In the genomic region with DNA sequence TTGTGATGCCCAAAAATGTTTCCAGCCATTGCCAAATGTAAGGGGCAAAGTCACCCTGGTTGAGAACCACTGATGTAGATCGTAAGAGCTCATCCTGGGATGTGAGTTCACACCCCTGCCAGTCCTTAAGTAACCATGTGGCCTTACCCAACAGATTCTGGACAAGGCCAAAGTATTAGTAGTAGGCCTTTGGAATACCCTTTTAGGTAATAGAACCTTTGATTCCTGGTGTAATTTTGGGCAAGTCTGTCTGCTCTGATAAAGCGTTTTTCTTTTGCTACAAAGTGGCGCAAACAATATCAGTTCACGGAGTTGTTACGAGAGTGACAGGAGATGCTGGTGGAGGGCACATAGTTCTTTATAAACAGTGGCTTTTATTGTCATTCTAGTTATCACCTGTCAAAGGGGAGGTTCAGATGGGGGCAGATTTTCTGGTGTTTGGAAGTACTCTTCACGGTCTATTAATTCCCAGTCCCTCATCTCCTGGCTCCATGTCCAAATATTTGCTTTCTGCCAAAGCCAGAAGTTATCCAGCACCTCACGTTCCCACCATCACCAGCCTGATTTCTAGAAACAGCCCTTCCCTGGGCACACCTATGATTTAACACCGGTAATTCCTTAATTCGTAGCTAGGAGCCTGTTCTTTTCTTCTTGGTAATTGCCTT, we compare ENCODE assay signal across 23 cellular contexts.
DNase-seq lines count a peak whose midpoint lies in the region; ATAC-seq and TF ChIP-seq lines count a peak whose summit lies in the region.
"Had no signal": no experiment of that assay in that cellular context is flagged by ENCODE, and none has a peak within 500 bp of the region (broad histone marks: within the 10 kb centered on the region; RNA-seq: fewer than 3 reads in every experiment).

No MANE protein-coding gene starts in this region.

- peaks cover 8% of the 10 kb centered on the region for H3K4me1 ChIP-seq in endocrine pancreas (ENCODE audit: control insufficient read depth, insufficient read depth, low read length)
- peaks cover 28% of the 10 kb centered on the region for H3K4me1 ChIP-seq in lower lobe of right lung
- H3K4me1 ChIP-seq: Caco-2, testis had no signal

- H3K9ac ChIP-seq in endocrine pancreas (ENCODE audit: control insufficient read depth, insufficient read depth, low read length): no peak overlapping the region
- H3K9ac ChIP-seq: BLaER1, SK-N-SH had no signal

- H3K27me3 ChIP-seq in endocrine pancreas (ENCODE audit: control insufficient read depth, insufficient read depth, low read length) (no peaks in the 10 kb centered on the region), lower lobe of right lung (ENCODE audit: low read depth) (no peaks in the 10 kb centered on the region)
- H3K27me3 ChIP-seq: BLaER1, brain microvascular endothelial cell, heart right ventricle, testis had no signal

- 0 out of 2 replicates have a peak overlapping the region, but pooled peaks have one; percentile 20 for H3K27ac ChIP-seq in 22Rv1
- H3K27ac ChIP-seq in lower lobe of right lung: no peak overlapping the region
- H3K27ac ChIP-seq: BLaER1, brain microvascular endothelial cell, heart right ventricle, testis had no signal

- ATAC-seq in lower lobe of right lung: no peak
- no peak for ATAC-seq in GM19467 (IDR thresholded peaks at IDR 0.05; ENCODE audit: unreplicated experiment)
- ATAC-seq in GM18519 (IDR thresholded peaks at IDR 0.05; ENCODE audit: low FRiP score, unreplicated experiment): no peak
- ATAC-seq in GM19328 (IDR thresholded peaks at IDR 0.05; ENCODE audit: unreplicated experiment): no peak
- ATAC-seq: heart right ventricle; left cardiac atrium; stimulated activated naive B cell treated with anti-CD40 and anti-IgM and Interleukin-4, amounts not matched to agents 10 μg/mL and 1 μg/mL and 100 μg/mL, for 72 hours; T-helper 17 cell had no signal

- H3K4me3 ChIP-seq in endocrine pancreas (ENCODE audit: control insufficient read depth, insufficient read depth, low read length) (peak overlapping the region; percentile 7), lower lobe of right lung (no peak overlapping the region)
- H3K4me3 ChIP-seq: BLaER1, heart right ventricle, testis had no signal

- H3K36me3 ChIP-seq in endocrine pancreas (ENCODE audit: control insufficient read depth, insufficient read depth, low read length) (no peaks in the 10 kb centered on the region), lower lobe of right lung (no peaks in the 10 kb centered on the region)
- H3K36me3 ChIP-seq: BLaER1, brain microvascular endothelial cell, heart right ventricle had no signal

- intact Hi-C loops in lower lobe of right lung (cut with DNase I): no loop called here

- H3K9me3 ChIP-seq in endocrine pancreas (ENCODE audit: control insufficient read depth, low read length) (no peaks in the 10 kb centered on the region), lower lobe of right lung (no peaks in the 10 kb centered on the region)
- H3K9me3 ChIP-seq: BLaER1, Caco-2, SK-N-SH, testis had no signal

- no peak for TF ChIP-seq CTCF in 22Rv1 (IDR thresholded peaks at IDR 0.05)
- no peak for TF ChIP-seq CTCF in lower lobe of right lung (IDR thresholded peaks at IDR 0.05)

- DNase-seq in DMS53 treated with DMSO at 0.1 percent for 48 hours (lab: John Stamatoyannopoulos, UW; ENCODE audit: unreplicated experiment): peak; percentile 35
- peak; percentile 59 for DNase-seq in NCI-H345 treated with DMSO at 0.1 percent for 48 hours (lab: John Stamatoyannopoulos, UW; ENCODE audit: unreplicated experiment)
- DNase-seq in lower lobe of right lung: no peak
- DNase-seq: ACHN; activated CD4-positive, alpha-beta T cell treated with anti-CD3 and anti-CD28 coated beads for 48 hours; activated T-cell treated with anti-CD3 and anti-CD28 coated beads, Interleukin-2, amount 50 U/mL, for 24 hours; brain microvascular endothelial cell; Caco-2; heart right ventricle; left cardiac atrium; mesendoderm; NCI-H524; SK-N-SH; stimulated activated CD4-positive, alpha-beta T cell treated with anti-CD3 and anti-CD28 coated beads, Interleukin-4, amount 100 ng/mL, for 1 hour; stimulated activated naive B cell treated with anti-CD40 and anti-IgM and Interleukin-4, amounts not matched to agents 10 μg/mL and 1 μg/mL and 100 μg/mL, for 72 hours; T-helper 17 cell; testis had no signal
